Comparison of ENCODE assay signal across 12 cellular contexts in the genomic region with DNA sequence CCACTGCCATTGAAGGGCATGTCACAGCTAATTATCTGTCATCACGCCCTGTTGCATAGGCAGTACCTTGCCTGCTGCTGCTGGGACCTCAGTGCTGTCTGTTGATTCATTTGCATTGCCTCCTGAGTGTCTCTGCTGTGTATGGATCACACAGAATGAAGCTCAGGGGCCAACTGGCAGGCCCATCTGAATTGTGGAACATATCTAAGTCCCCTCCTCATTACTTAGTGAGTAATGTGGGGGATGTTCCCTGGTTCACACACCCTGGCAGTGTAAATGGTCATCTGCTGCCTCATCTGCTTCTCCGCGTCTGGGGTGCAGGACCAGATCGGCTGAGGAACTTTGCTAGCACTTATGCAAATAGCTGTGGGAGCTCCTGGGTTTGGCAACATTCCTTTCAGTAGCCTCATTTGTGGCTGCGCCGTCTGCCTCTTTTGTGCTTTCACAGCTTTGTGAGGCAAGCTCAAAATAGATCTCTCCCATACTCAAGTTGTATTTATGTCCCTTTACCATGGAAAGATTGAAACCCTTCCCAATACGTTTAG. TPM values are rescaled to one million over a fixed set of nuclear protein-coding genes. Genes with fewer than 3 reads are reported as not detected.
DNase-seq lines count a peak whose midpoint lies in the region; ATAC-seq and TF ChIP-seq lines count a peak whose summit lies in the region.
"Had no signal": no experiment of that assay in that cellular context is flagged by ENCODE, and none has a peak within 500 bp of the region (broad histone marks: within the 10 kb centered on the region; RNA-seq: fewer than 3 reads in every experiment).

No MANE protein-coding gene starts in this region.

- peaks cover 17% of the 10 kb centered on the region for H3K4me1 Mint-ChIP-seq in endothelial cell (ENCODE audit: unreplicated experiment)

- no peak overlapping the region for H3K4me3 ChIP-seq in psoas muscle

- H3K27me3 Mint-ChIP-seq in endothelial cell (ENCODE audit: unreplicated experiment), result no peaks in the 10 kb centered on the region
- H3K27me3 Mint-ChIP-seq: effector memory CD8-positive, alpha-beta T cell had no signal

- intact Hi-C loops in psoas muscle (cut with DNase I), result loop anchor here (2.0 to 10.0 kb wide), 2 partner anchors 166 to 168 kb away; no protein-coding TSS in a partner anchor

- DNase-seq in EH (ENCODE audit: low read depth) (peak; percentile 61), NCI-H2107 treated with DMSO at 0.1 percent for 48 hours (lab: John Stamatoyannopoulos, UW; ENCODE audit: unreplicated experiment) (peak; percentile 37), endothelial cell (ENCODE audit: low spot score) (peak; percentile 5), medulla oblongata (ENCODE audit: extremely low spot score) (peak; percentile 24), psoas muscle (no peak), NCI-H345 treated with DMSO at 0.1 percent for 48 hours (lab: John Stamatoyannopoulos, UW; ENCODE audit: unreplicated experiment) (no peak)
- DNase-seq: CD8-positive, alpha-beta T cell; effector memory CD8-positive, alpha-beta T cell had no signal

- no peaks in the 10 kb centered on the region for H3K27me3 ChIP-seq in psoas muscle (ENCODE audit: insufficient read depth in 3 of 3, low read length in 2 of 3)

- H3K4me3 Mint-ChIP-seq in endothelial cell (ENCODE audit: unreplicated experiment), result no peak overlapping the region
- H3K4me3 Mint-ChIP-seq: CD8-positive, alpha-beta T cell; effector memory CD8-positive, alpha-beta T cell; nephron had no signal

- no peak for TF ChIP-seq CTCF in endothelial cell (IDR thresholded peaks at IDR 0.05; ENCODE audit: unreplicated experiment)
- TF ChIP-seq CTCF in psoas muscle (IDR thresholded peaks at IDR 0.05), result no peak

- no peaks in the 10 kb centered on the region for H3K9me3 ChIP-seq in psoas muscle

- H3K27ac ChIP-seq in psoas muscle, result no peak overlapping the region

- no peaks in the 10 kb centered on the region for H3K4me1 ChIP-seq in psoas muscle

- no peaks in the 10 kb centered on the region for H3K36me3 Mint-ChIP-seq in endothelial cell (ENCODE audit: low read depth, unreplicated experiment)
- H3K36me3 Mint-ChIP-seq: CD8-positive, alpha-beta T cell had no signal

- 59 to 69% (median 64%) methylated on average over 7 of the region's 7 CpGs for WGBS in psoas muscle, 3 donors

- H3K9me3 Mint-ChIP-seq in endothelial cell (ENCODE audit: unreplicated experiment), result no peaks in the 10 kb centered on the region
- H3K9me3 Mint-ChIP-seq: nephron had no signal

- H3K36me3 ChIP-seq in psoas muscle (ENCODE audit: insufficient read depth in 1 of 2, low read depth in 1 of 2), result no peaks in the 10 kb centered on the region

- no peak overlapping the region for H3K27ac Mint-ChIP-seq in endothelial cell (ENCODE audit: unreplicated experiment)
- H3K27ac Mint-ChIP-seq: CD8-positive, alpha-beta T cell; effector memory CD8-positive, alpha-beta T cell; nephron had no signal

- ATAC-seq in HG03139 (IDR thresholded peaks at IDR 0.05; ENCODE audit: unreplicated experiment), result no peak
- ATAC-seq in psoas muscle, result no peak
- no peak for ATAC-seq in HG02678 (IDR thresholded peaks at IDR 0.05; ENCODE audit: unreplicated experiment)
- ATAC-seq: CD8-positive, alpha-beta T cell; effector memory CD8-positive, alpha-beta T cell had no signal

RNA-seq across cellular contexts. Expression of a gene that starts 25.4 kb away (rescaled TPM):
- total RNA-seq in endothelial cell (ENCODE audit: unreplicated experiment) (0.23 TPM), psoas muscle (10 to 100 TPM in 1 of 4 donors, 1 to 10 TPM in 2, under 1 TPM in 1; 0.82 to 10.7 (median 4.7) TPM)
- polyA plus RNA-seq in psoas muscle, result 1 to 10 TPM in 2 of 3 donors, under 1 TPM in 1; 0.31 to 1.9 (median 1.4) TPM
- total RNA-seq: CD8-positive, alpha-beta T cell; MCF 10A had no signal

RNA-seq across cellular contexts. Expression of a gene that starts 56.3 kb away (rescaled TPM):
- total RNA-seq in endothelial cell (ENCODE audit: unreplicated experiment), result 0.51 TPM
- total RNA-seq in psoas muscle, result 1 to 10 TPM; 1.0 to 2.8 (median 2.2) TPM
- polyA plus RNA-seq in psoas muscle, result 1 to 10 TPM; 2.3 to 6.3 (median 2.7) TPM
- total RNA-seq: CD8-positive, alpha-beta T cell had no signal

Comparison
In these comparisons a context has a peak if more than half of its experiments do, and no peak if none do; other contexts are left out.
1. DNase-seq: peak in EH (single experiment), NCI-H2107 treated with DMSO at 0.1 percent for 48 hours (single experiment), endothelial cell (single experiment) and medulla oblongata (single experiment); none in psoas muscle (0 of 2) and NCI-H345 treated with DMSO at 0.1 percent for 48 hours (single experiment).